14 cellular contexts compared by ENCODE assay signal in genomic region chr7:2763607-2764006, GRCh38.
A peak's percentile ranks its signal among the peaks of the same experiment; 100 is the strongest.
DNase-seq lines count a peak whose midpoint lies in the region; ATAC-seq, FAIRE-seq and TF ChIP-seq lines count a peak whose summit lies in the region.
"Had no signal": no experiment of that assay in that cellular context is flagged by ENCODE, and none has a peak within 500 bp of the region (broad histone marks: within the 10 kb centered on the region; RNA-seq: fewer than 3 reads in every experiment).

No MANE protein-coding gene starts in this region.

- BruUV-seq in IMR-90 (replicated peaks; lab: Mats Ljungman, UMichigan) = no TSS peak

- no peak overlapping the region for H2BK12ac ChIP-seq in mesenchymal stem cell (ENCODE audit: low read length in 2 of 2)

- no CpG with 5 or more reads among the region's 6 CpGs for WGBS in IMR-90 (ENCODE audit: extremely low coverage in 2 of 2, insufficient read length in 1 of 2), 2 experiments
- WGBS in mesenchymal stem cell = 88% methylated on average over 5 of the region's 6 CpGs

- H2BK5ac ChIP-seq in IMR-90 (ENCODE audit: low read depth, low read length, poor library complexity, severe bottlenecking) = peak overlapping the region; percentile 88
- H2BK5ac ChIP-seq in mesenchymal stem cell (ENCODE audit: low read depth, low read length, poor library complexity, severe bottlenecking) = no peak overlapping the region

- H3K9ac ChIP-seq in IMR-90 (ENCODE audit: low read depth, low read length) (peak overlapping the region; percentile 64), colonic mucosa (ENCODE audit: low read depth in 2 of 2, low read length in 2 of 2) (no peak overlapping the region), mesenchymal stem cell (ENCODE audit: low read length) (peak overlapping the region; percentile 84)

- no peaks in the 10 kb centered on the region for H3K9me3 Mint-ChIP-seq in stimulated activated memory B cell treated with anti-CD40 and anti-IgM and Interleukin-4, amounts not matched to agents 10 μg/mL and 1 μg/mL and 100 μg/mL, for 72 hours
- no peaks in the 10 kb centered on the region for H3K9me3 Mint-ChIP-seq in natural killer cell
- no peaks in the 10 kb centered on the region for H3K9me3 Mint-ChIP-seq in immature natural killer cell

- dilution Hi-C loops in IMR-90 (cut with HindIII; ENCODE audit: low sequenced_read_pairs, unreplicated experiment) = no loop called here

- H3K23ac ChIP-seq in IMR-90 (ENCODE audit: low read depth, low read length) (peak overlapping the region; percentile 85), mesenchymal stem cell (ENCODE audit: low read length in 2 of 2) (no peak overlapping the region)

- intact Hi-C loops in IMR-90 (cut with micrococcal nuclease) = loop anchor here (5.0 kb wide), 2 partner anchors 34 to 79 kb away; partner anchors contain the start of gene GNA12
- intact Hi-C loops in colonic mucosa (cut with DNase I) = no loop called here
- intact Hi-C loops in natural killer cell (cut with micrococcal nuclease) = no loop called here

- in situ Hi-C loops in IMR-90 (cut with MboI; ENCODE audit: low sequenced_read_pairs) = no loop called here

- H3K4me1 ChIP-seq in IMR-90 (ENCODE audit: control insufficient read depth, insufficient read depth, low read length) (peaks cover 36% of the 10 kb centered on the region), colonic mucosa (peaks cover 21% of the 10 kb centered on the region), mesenchymal stem cell (ENCODE audit: control insufficient read depth, insufficient read depth, low read depth, low read length) (peaks cover 18% of the 10 kb centered on the region)

- no peak for FAIRE-seq in GM12892 (lab: Jason Lieb, UNC)
- FAIRE-seq: endometrium had no signal

- H3K36me3 Mint-ChIP-seq in stimulated activated memory B cell treated with anti-CD40 and anti-IgM and Interleukin-4, amounts not matched to agents 10 μg/mL and 1 μg/mL and 100 μg/mL, for 72 hours = peaks cover 53% of the 10 kb centered on the region
- no peaks in the 10 kb centered on the region for H3K36me3 Mint-ChIP-seq in natural killer cell
- H3K36me3 Mint-ChIP-seq in immature natural killer cell = peaks cover 0 to 12% (median 0%) of the 10 kb centered on the region in 3 donors

- H3K4me2 ChIP-seq in IMR-90 (ENCODE audit: low read depth, low read length) (peak overlapping the region; percentile 62), mesenchymal stem cell (ENCODE audit: low read length, poor library complexity, severe bottlenecking) (no peak overlapping the region)

- H2BK20ac ChIP-seq in IMR-90 (ENCODE audit: low read depth, low read length) = peak overlapping the region; percentile 45

- POLR2A ChIA-PET in IMR-90 (lab: Charles Lee; ENCODE audit: unreplicated experiment) = interaction anchor here (1.2 to 1.5 kb wide), 2 partner anchors 38 to 40 kb away, joined by 3 read pairs; no protein-coding TSS in a partner anchor

- no peaks in the 10 kb centered on the region; the same call in none of the 2 replicates for H4K20me1 ChIP-seq in IMR-90 (ENCODE audit: insufficient read depth, low read length)

- ATAC-seq in IMR-90 (ENCODE audit: low read depth) (peak; percentile 8), natural killer cell (no peak)
- no peak for ATAC-seq in stimulated activated memory B cell treated with anti-CD40 and anti-IgM and Interleukin-4, amounts not matched to agents 10 μg/mL and 1 μg/mL and 100 μg/mL, for 72 hours
- ATAC-seq: HCT116 had no signal

- H4K8ac ChIP-seq in IMR-90 (ENCODE audit: low read depth in 2 of 2, low read length in 2 of 2) (peak overlapping the region; percentile 71 to 96), mesenchymal stem cell (ENCODE audit: low read length) (no peak overlapping the region)

- H3K4ac ChIP-seq in IMR-90 (ENCODE audit: low read depth, low read length) (peak overlapping the region; percentile 96), mesenchymal stem cell (ENCODE audit: low read depth in 1 of 2, low read length in 2 of 2) (no peak overlapping the region)

- TF ChIP-seq CTCF in IMR-90 (conservative IDR thresholded peaks at IDR 0.05; ENCODE audit: low read depth, low read length) (no peak), colonic mucosa (IDR thresholded peaks at IDR 0.05) (no peak), natural killer cell (IDR thresholded peaks at IDR 0.05) (no peak)

- H3K4me1 Mint-ChIP-seq in stimulated activated memory B cell treated with anti-CD40 and anti-IgM and Interleukin-4, amounts not matched to agents 10 μg/mL and 1 μg/mL and 100 μg/mL, for 72 hours = peaks cover 37% of the 10 kb centered on the region
- H3K4me1 Mint-ChIP-seq in natural killer cell (peaks cover 21% of the 10 kb centered on the region in 2 donors), immature natural killer cell (peaks cover 23 to 26% of the 10 kb centered on the region in 2 donors)

- H2BK15ac ChIP-seq in IMR-90 (ENCODE audit: low read depth, low read length) = peak overlapping the region; percentile 22; the same call in 1 of the 3 replicates
- no peak overlapping the region for H2BK15ac ChIP-seq in mesenchymal stem cell (ENCODE audit: low read depth, poor library complexity, severe bottlenecking)

- H2BK120ac ChIP-seq in IMR-90 (ENCODE audit: low read depth, low read length) (peak overlapping the region; percentile 84), mesenchymal stem cell (ENCODE audit: low read depth, low read length) (no peak overlapping the region)

- peaks cover 42 to 74% of the 10 kb centered on the region in 2 experiments for H3K79me1 ChIP-seq in IMR-90 (ENCODE audit: low read depth in 1 of 2, low read length in 2 of 2)
- peaks cover 40% of the 10 kb centered on the region for H3K79me1 ChIP-seq in mesenchymal stem cell (replicated peaks; ENCODE audit: low read length, poor library complexity, severe bottlenecking)

- H4K91ac ChIP-seq in IMR-90 (ENCODE audit: insufficient read depth, low read depth, low read length) (peak overlapping the region; percentile 88), mesenchymal stem cell (ENCODE audit: low read length) (peak overlapping the region; percentile 14)

- H3K4me3 Mint-ChIP-seq in stimulated activated memory B cell treated with anti-CD40 and anti-IgM and Interleukin-4, amounts not matched to agents 10 μg/mL and 1 μg/mL and 100 μg/mL, for 72 hours = no peak overlapping the region
- H3K4me3 Mint-ChIP-seq in natural killer cell = no peak overlapping the region
- no peak overlapping the region for H3K4me3 Mint-ChIP-seq in immature natural killer cell
- H3K4me3 Mint-ChIP-seq: activated naive CD8-positive, alpha-beta T cell had no signal

- H3K36me3 ChIP-seq in IMR-90 (ENCODE audit: control insufficient read depth, insufficient read depth, low read length) (peaks cover 2% of the 10 kb centered on the region; the same call in 1 of the 2 replicates), colonic mucosa (no peaks in the 10 kb centered on the region), mesenchymal stem cell (ENCODE audit: control insufficient read depth in 1 of 2, insufficient read depth in 2 of 2, low read depth in 1 of 2, low read length in 2 of 2) (peaks cover 0 to 37% of the 10 kb centered on the region in 2 experiments)

- TF ChIP-seq RAD21 in IMR-90 (IDR thresholded peaks at IDR 0.05; ENCODE audit: low read length) = no peak

- H3K27ac ChIP-seq in IMR-90 (ENCODE audit: insufficient read depth, low read length) (peak overlapping the region; percentile 89), colonic mucosa (peak overlapping the region; percentile 54), mesenchymal stem cell (ENCODE audit: low read length, poor library complexity, severe bottlenecking) (no peak overlapping the region)

- peak overlapping the region; percentile 68 for H2AK9ac ChIP-seq in IMR-90 (replicated peaks; ENCODE audit: low read depth, low read length, poor library complexity)

- H2AFZ ChIP-seq in IMR-90 (replicated peaks; ENCODE audit: low read length, poor library complexity) = peak overlapping the region; percentile 70
- H2AFZ ChIP-seq in mesenchymal stem cell (ENCODE audit: low read depth, low read length) = no peak overlapping the region

- H3K9me3 ChIP-seq in IMR-90 (ENCODE audit: control insufficient read depth, insufficient read depth, low read length) = no peaks in the 10 kb centered on the region
- H3K9me3 ChIP-seq in colonic mucosa = no peaks in the 10 kb centered on the region
- H3K9me3 ChIP-seq in mesenchymal stem cell (ENCODE audit: control insufficient read depth, low read length) = no peaks in the 10 kb centered on the region

- H3K27me3 ChIP-seq in IMR-90 (ENCODE audit: control insufficient read depth, insufficient read depth, low read length) (no peaks in the 10 kb centered on the region), colonic mucosa (no peaks in the 10 kb centered on the region), mesenchymal stem cell (ENCODE audit: control insufficient read depth in 1 of 2, insufficient read depth in 1 of 2, low read length in 2 of 2) (no peaks in the 10 kb centered on the region)

- DNase-seq in IMR-90 (no peak), colonic mucosa (no peak), mesenchymal stem cell (no peak), natural killer cell (no peak), T-helper 2 cell (no peak), GM12892 (ENCODE audit: insufficient read length) (no peak), immature natural killer cell (no peak)
- DNase-seq: activated CD8-positive, alpha-beta memory T cell treated with anti-CD3 and anti-CD28 coated beads, Interleukin-2, amount 50 U/mL, for 4 hours; NCI-H1105 treated with DMSO at 0.1 percent for 48 hours; NCI-H510A treated with DMSO at 0.1 percent for 48 hours had no signal

- H3K18ac ChIP-seq in IMR-90 (ENCODE audit: low read depth, low read length) (peak overlapping the region; percentile 39), mesenchymal stem cell (ENCODE audit: low read depth in 1 of 2, low read length in 2 of 2) (no peak overlapping the region)

- H3K9me1 ChIP-seq in IMR-90 (ENCODE audit: insufficient read depth, low read length) = peaks cover 30% of the 10 kb centered on the region

- H3K14ac ChIP-seq in IMR-90 (replicated peaks; ENCODE audit: low read depth, low read length) (peak overlapping the region; percentile 87), mesenchymal stem cell (ENCODE audit: low read length in 2 of 2) (no peak overlapping the region)

- H2AK5ac ChIP-seq in IMR-90 (ENCODE audit: low read depth, low read length) (peak overlapping the region; percentile 85), mesenchymal stem cell (ENCODE audit: low read length, severe bottlenecking) (no peak overlapping the region)

- H3K56ac ChIP-seq in IMR-90 (ENCODE audit: extremely low read depth, insufficient read depth, low read length) = peak overlapping the region; percentile 55; the same call in 1 of the 2 replicates

- no peak overlapping the region for H3K4me3 ChIP-seq in IMR-90 (ENCODE audit: insufficient read depth, low read depth, low read length)
- H3K4me3 ChIP-seq in colonic mucosa = no peak overlapping the region
- peak overlapping the region in 1 of 2 experiments; percentile 56 for H3K4me3 ChIP-seq in mesenchymal stem cell (ENCODE audit: insufficient read depth in 1 of 2, low read depth in 1 of 2, low read length in 2 of 2)

- CTCF ChIA-PET in IMR-90 (lab: Yijun Ruan, JAX) = no interaction called here

- peak overlapping the region; percentile 74 for H4K5ac ChIP-seq in IMR-90 (ENCODE audit: low read depth, low read length)

- no peaks in the 10 kb centered on the region for H3K27me3 Mint-ChIP-seq in stimulated activated memory B cell treated with anti-CD40 and anti-IgM and Interleukin-4, amounts not matched to agents 10 μg/mL and 1 μg/mL and 100 μg/mL, for 72 hours
- H3K27me3 Mint-ChIP-seq in natural killer cell (ENCODE audit: low read depth in 2 of 2) = no peaks in the 10 kb centered on the region
- peaks cover 0 to 1% (median 0%) of the 10 kb centered on the region in 3 donors for H3K27me3 Mint-ChIP-seq in immature natural killer cell (ENCODE audit: low read depth in 3 of 3)
- H3K27me3 Mint-ChIP-seq: activated naive CD8-positive, alpha-beta T cell had no signal

- TF ChIP-seq POLR2A in IMR-90 (IDR thresholded peaks at IDR 0.05; ENCODE audit: low read depth, low read length) = no peak
- no peak for TF ChIP-seq POLR2A in GM12892 (IDR thresholded peaks at IDR 0.05; ENCODE audit: low read depth, low read length)

- H3K27ac Mint-ChIP-seq in stimulated activated memory B cell treated with anti-CD40 and anti-IgM and Interleukin-4, amounts not matched to agents 10 μg/mL and 1 μg/mL and 100 μg/mL, for 72 hours = peak overlapping the region; percentile 32
- no peak overlapping the region for H3K27ac Mint-ChIP-seq in natural killer cell
- H3K27ac Mint-ChIP-seq in immature natural killer cell = no peak overlapping the region
- H3K27ac Mint-ChIP-seq: activated naive CD8-positive, alpha-beta T cell had no signal

Comparison
In these comparisons a context has a peak if more than half of its experiments do, and no peak if none do; other contexts are left out.
1. H3K9ac ChIP-seq: peak in IMR-90 (single experiment) and mesenchymal stem cell (single experiment); none in colonic mucosa (0 of 2).